Comparison of ENCODE assay signal across 2 cellular contexts in the genomic region with DNA sequence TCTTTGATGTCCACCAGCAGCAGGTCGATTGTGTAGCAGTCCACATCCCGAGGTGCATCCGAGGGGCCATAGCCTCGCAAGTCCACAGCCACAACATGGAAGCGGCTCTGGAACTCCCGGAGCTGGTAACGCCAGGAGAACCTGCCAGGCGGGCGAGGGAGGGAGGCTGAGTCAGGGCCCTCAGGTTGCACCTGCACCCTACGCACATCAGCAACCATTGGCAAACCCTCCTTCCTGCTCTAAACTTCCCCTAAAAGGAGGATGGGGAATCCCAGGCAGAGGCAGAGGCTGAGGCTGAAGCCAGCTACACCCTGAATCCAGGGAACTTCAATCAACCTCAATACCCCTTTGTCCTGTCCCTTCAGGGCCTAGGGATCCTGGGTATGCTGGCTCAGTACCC.
TF ChIP-seq lines count a peak whose summit lies in the region.

No MANE protein-coding gene starts in this region.

TF ChIP-seq in HepG2, 621 proteins besides CTCF, POLR2A, EP300 and RAD21:
- TF ChIP-seq HNRNPLL (IDR thresholded peaks at IDR 0.05; ENCODE audit: low read depth, low read length, poor library complexity, severe bottlenecking) (no peak), ZNF724P (CRISPR knock-in tag; IDR thresholded peaks at IDR 0.05; ENCODE audit: borderline replicate concordance) (no peak), ZNF274 (CRISPR knock-in tag; IDR thresholded peaks at IDR 0.05) (no peak), ZZZ3 (CRISPR knock-in tag; IDR thresholded peaks at IDR 0.05; ENCODE audit: borderline replicate concordance) (no peak), SRY (CRISPR knock-in tag; IDR thresholded peaks at IDR 0.05) (no peak), ZKSCAN1 (IDR thresholded peaks at IDR 0.05; ENCODE audit: low read length) (no peak), ZNF549 (CRISPR knock-in tag; IDR thresholded peaks at IDR 0.05) (no peak), KDM3A (CRISPR knock-in tag; IDR thresholded peaks at IDR 0.05; ENCODE audit: low read depth) (no peak), TSC22D2 (CRISPR knock-in tag; IDR thresholded peaks at IDR 0.05; ENCODE audit: borderline replicate concordance) (no peak), XRCC5 (optimal IDR thresholded peaks at IDR 0.05; ENCODE audit: low read length) (no peak), HIVEP1 (CRISPR knock-in tag; IDR thresholded peaks at IDR 0.05) (no peak), RAD51 (IDR thresholded peaks at IDR 0.05; ENCODE audit: borderline replicate concordance) (no peak), GPN1 (CRISPR knock-in tag; IDR thresholded peaks at IDR 0.05; ENCODE audit: borderline replicate concordance) (no peak), SP2 (CRISPR knock-in tag; IDR thresholded peaks at IDR 0.05) (no peak), ZNF264 (CRISPR knock-in tag; IDR thresholded peaks at IDR 0.05) (no peak)
- TF ChIP-seq, protein P1, sequence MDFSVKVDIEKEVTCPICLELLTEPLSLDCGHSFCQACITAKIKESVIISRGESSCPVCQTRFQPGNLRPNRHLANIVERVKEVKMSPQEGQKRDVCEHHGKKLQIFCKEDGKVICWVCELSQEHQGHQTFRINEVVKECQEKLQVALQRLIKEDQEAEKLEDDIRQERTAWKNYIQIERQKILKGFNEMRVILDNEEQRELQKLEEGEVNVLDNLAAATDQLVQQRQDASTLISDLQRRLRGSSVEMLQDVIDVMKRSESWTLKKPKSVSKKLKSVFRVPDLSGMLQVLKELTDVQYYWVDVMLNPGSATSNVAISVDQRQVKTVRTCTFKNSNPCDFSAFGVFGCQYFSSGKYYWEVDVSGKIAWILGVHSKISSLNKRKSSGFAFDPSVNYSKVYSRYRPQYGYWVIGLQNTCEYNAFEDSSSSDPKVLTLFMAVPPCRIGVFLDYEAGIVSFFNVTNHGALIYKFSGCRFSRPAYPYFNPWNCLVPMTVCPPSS (IDR thresholded peaks at IDR 0.05), result no peak
- TF ChIP-seq, protein P2, sequence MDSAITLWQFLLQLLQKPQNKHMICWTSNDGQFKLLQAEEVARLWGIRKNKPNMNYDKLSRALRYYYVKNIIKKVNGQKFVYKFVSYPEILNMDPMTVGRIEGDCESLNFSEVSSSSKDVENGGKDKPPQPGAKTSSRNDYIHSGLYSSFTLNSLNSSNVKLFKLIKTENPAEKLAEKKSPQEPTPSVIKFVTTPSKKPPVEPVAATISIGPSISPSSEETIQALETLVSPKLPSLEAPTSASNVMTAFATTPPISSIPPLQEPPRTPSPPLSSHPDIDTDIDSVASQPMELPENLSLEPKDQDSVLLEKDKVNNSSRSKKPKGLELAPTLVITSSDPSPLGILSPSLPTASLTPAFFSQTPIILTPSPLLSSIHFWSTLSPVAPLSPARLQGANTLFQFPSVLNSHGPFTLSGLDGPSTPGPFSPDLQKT (CRISPR knock-in tag; IDR thresholded peaks at IDR 0.05; ENCODE audit: borderline replicate concordance), result no peak
- TF ChIP-seq, protein P3, sequence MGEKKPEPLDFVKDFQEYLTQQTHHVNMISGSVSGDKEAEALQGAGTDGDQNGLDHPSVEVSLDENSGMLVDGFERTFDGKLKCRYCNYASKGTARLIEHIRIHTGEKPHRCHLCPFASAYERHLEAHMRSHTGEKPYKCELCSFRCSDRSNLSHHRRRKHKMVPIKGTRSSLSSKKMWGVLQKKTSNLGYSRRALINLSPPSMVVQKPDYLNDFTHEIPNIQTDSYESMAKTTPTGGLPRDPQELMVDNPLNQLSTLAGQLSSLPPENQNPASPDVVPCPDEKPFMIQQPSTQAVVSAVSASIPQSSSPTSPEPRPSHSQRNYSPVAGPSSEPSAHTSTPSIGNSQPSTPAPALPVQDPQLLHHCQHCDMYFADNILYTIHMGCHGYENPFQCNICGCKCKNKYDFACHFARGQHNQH (CRISPR knock-in tag; IDR thresholded peaks at IDR 0.05), result no peak
- TF ChIP-seq, protein P4, sequence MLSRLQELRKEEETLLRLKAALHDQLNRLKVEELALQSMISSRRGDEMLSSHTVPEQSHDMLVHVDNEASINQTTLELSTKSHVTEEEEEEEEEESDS (CRISPR knock-in tag; IDR thresholded peaks at IDR 0.05; ENCODE audit: borderline replicate concordance), result no peak
- TF ChIP-seq, protein P5, sequence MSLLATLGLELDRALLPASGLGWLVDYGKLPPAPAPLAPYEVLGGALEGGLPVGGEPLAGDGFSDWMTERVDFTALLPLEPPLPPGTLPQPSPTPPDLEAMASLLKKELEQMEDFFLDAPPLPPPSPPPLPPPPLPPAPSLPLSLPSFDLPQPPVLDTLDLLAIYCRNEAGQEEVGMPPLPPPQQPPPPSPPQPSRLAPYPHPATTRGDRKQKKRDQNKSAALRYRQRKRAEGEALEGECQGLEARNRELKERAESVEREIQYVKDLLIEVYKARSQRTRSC (CRISPR knock-in tag; IDR thresholded peaks at IDR 0.05; ENCODE audit: low read depth), result no peak

TF ChIP-seq in HEK293T, 16 proteins besides CTCF, POLR2A, EP300 and RAD21:
- TF ChIP-seq CTBP1 (IDR thresholded peaks at IDR 0.05; ENCODE audit: borderline replicate concordance), result no peak
- no peak for TF ChIP-seq ZNF384 (IDR thresholded peaks at IDR 0.05)
- no peak for TF ChIP-seq ELF4 (IDR thresholded peaks at IDR 0.05)
